ENCODE assay signal across 1 cellular context in the genomic region with DNA sequence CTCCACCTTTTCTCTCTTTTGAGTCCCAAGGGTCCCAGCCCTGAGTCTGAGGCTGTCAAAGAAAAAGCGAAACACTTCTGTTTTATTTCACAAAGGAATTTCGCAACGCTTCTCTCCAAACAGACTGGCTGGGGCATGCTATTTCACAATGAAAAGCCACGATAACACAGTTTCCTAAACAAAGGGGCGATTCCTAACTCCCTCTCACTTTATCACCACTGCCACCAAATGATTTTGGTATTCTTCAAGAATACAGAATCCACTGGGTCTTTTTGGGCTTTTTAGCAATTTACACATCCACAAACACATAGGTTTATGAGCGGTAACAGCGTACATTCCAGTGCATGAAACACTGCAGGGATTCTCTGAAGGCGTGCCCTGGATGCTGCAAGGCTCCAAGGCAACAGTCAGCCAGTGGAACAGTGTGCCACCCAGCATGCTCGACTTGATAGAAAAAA.
TF ChIP-seq lines count a peak whose summit lies in the region.

No MANE protein-coding gene starts in this region.

TF ChIP-seq in GM23338, 12 proteins besides CTCF, POLR2A, EP300 and RAD21 (continued from another document):
- TF ChIP-seq, protein P1, sequence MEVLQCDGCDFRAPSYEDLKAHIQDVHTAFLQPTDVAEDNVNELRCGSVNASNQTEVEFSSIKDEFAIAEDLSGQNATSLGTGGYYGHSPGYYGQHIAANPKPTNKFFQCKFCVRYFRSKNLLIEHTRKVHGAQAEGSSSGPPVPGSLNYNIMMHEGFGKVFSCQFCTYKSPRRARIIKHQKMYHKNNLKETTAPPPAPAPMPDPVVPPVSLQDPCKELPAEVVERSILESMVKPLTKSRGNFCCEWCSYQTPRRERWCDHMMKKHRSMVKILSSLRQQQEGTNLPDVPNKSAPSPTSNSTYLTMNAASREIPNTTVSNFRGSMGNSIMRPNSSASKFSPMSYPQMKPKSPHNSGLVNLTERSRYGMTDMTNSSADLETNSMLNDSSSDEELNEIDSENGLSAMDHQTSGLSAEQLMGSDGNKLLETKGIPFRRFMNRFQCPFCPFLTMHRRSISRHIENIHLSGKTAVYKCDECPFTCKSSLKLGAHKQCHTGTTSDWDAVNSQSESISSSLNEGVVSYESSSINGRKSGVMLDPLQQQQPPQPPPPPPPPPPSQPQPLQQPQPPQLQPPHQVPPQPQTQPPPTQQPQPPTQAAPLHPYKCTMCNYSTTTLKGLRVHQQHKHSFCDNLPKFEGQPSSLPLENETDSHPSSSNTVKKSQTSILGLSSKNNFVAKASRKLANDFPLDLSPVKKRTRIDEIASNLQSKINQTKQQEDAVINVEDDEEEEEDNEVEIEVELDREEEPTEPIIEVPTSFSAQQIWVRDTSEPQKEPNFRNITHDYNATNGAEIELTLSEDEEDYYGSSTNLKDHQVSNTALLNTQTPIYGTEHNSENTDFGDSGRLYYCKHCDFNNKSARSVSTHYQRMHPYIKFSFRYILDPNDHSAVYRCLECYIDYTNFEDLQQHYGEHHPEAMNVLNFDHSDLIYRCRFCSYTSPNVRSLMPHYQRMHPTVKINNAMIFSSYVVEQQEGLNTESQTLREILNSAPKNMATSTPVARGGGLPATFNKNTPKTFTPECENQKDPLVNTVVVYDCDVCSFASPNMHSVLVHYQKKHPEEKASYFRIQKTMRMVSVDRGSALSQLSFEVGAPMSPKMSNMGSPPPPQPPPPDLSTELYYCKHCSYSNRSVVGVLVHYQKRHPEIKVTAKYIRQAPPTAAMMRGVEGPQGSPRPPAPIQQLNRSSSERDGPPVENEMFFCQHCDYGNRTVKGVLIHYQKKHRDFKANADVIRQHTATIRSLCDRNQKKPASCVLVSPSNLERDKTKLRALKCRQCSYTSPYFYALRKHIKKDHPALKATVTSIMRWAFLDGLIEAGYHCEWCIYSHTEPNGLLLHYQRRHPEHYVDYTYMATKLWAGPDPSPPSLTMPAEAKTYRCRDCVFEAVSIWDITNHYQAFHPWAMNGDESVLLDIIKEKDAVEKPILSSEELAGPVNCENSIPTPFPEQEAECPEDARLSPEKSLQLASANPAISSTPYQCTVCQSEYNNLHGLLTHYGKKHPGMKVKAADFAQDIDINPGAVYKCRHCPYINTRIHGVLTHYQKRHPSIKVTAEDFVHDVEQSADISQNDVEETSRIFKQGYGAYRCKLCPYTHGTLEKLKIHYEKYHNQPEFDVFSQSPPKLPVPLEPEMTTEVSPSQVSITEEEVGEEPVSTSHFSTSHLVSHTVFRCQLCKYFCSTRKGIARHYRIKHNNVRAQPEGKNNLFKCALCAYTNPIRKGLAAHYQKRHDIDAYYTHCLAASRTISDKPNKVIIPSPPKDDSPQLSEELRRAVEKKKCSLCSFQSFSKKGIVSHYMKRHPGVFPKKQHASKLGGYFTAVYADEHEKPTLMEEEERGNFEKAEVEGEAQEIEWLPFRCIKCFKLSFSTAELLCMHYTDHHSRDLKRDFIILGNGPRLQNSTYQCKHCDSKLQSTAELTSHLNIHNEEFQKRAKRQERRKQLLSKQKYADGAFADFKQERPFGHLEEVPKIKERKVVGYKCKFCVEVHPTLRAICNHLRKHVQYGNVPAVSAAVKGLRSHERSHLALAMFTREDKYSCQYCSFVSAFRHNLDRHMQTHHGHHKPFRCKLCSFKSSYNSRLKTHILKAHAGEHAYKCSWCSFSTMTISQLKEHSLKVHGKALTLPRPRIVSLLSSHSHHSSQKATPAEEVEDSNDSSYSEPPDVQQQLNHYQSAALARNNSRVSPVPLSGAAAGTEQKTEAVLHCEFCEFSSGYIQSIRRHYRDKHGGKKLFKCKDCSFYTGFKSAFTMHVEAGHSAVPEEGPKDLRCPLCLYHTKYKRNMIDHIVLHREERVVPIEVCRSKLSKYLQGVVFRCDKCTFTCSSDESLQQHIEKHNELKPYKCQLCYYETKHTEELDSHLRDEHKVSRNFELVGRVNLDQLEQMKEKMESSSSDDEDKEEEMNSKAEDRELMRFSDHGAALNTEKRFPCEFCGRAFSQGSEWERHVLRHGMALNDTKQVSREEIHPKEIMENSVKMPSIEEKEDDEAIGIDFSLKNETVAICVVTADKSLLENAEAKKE (CRISPR knock-in tag; IDR thresholded peaks at IDR 0.05), result no peak
- no peak for TF ChIP-seq STAT1 (IDR thresholded peaks at IDR 0.05; ENCODE audit: unreplicated experiment)
- TF ChIP-seq ZNF114 (CRISPR knock-in tag; IDR thresholded peaks at IDR 0.05), result no peak
- TF ChIP-seq, protein P2, sequence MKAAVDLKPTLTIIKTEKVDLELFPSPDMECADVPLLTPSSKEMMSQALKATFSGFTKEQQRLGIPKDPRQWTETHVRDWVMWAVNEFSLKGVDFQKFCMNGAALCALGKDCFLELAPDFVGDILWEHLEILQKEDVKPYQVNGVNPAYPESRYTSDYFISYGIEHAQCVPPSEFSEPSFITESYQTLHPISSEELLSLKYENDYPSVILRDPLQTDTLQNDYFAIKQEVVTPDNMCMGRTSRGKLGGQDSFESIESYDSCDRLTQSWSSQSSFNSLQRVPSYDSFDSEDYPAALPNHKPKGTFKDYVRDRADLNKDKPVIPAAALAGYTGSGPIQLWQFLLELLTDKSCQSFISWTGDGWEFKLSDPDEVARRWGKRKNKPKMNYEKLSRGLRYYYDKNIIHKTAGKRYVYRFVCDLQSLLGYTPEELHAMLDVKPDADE (IDR thresholded peaks at IDR 0.05), result no peak
TF ChIP-seq in GM23338: peak in this region for 0.
